In genomic region chr7:1449501-1449900, GRCh38 we compare ENCODE assay signal across 12 cellular contexts. TPM values are rescaled to one million over a fixed set of nuclear protein-coding genes. Genes with fewer than 3 reads are reported as not detected.
DNase-seq lines count a peak whose midpoint lies in the region; ATAC-seq and TF ChIP-seq lines count a peak whose summit lies in the region.
"Had no signal": no experiment of that assay in that cellular context is flagged by ENCODE, and none has a peak within 500 bp of the region (broad histone marks: within the 10 kb centered on the region; RNA-seq: fewer than 3 reads in every experiment).

No MANE protein-coding gene starts in this region.

- intact Hi-C loops in esophagus squamous epithelium (cut with DNase I): no loop called here
- intact Hi-C loops in right lobe of liver (cut with DNase I): no loop called here
- intact Hi-C loops in mammary epithelial cell (cut with micrococcal nuclease): no loop called here

- no peak for TF ChIP-seq POLR2A in esophagus squamous epithelium (IDR thresholded peaks at IDR 0.05)
- no peak for TF ChIP-seq POLR2A in right lobe of liver (IDR thresholded peaks at IDR 0.05)

- no peaks in the 10 kb centered on the region for H3K9me3 ChIP-seq in esophagus squamous epithelium
- H3K9me3 ChIP-seq in right lobe of liver: no peaks in the 10 kb centered on the region
- no peaks in the 10 kb centered on the region for H3K9me3 ChIP-seq in mammary epithelial cell (replicated peaks; ENCODE audit: insufficient read depth, low read length)

- H3K27me3 ChIP-seq in esophagus squamous epithelium (no peaks in the 10 kb centered on the region), right lobe of liver (no peaks in the 10 kb centered on the region), mammary epithelial cell (ENCODE audit: insufficient read depth, low read length) (no peaks in the 10 kb centered on the region)

- in situ Hi-C loops in mammary epithelial cell (cut with MboI; ENCODE audit: low sequenced_read_pairs in 2 of 2): no loop called here

- dilution Hi-C loops in mammary epithelial cell (cut with HindIII; ENCODE audit: low sequenced_read_pairs): no loop called here

- no peak overlapping the region for H3K9ac ChIP-seq in mammary epithelial cell (ENCODE audit: insufficient read depth, low read length)
- H3K9ac ChIP-seq: GM23248 had no signal

- CTCF ChIA-PET in mammary epithelial cell (lab: Charles Lee; ENCODE audit: low non-redundant PET): no interaction called here

- 50 to 90% methylated on average over 2 to 10 of the region's 13 CpGs for WGBS in esophagus squamous epithelium, 2 donors
- 82% methylated on average over 3 of the region's 13 CpGs for WGBS in right lobe of liver (ENCODE audit: insufficient coverage, low coverage, low lambda C conversion rate, missing lambda C conversion rate)
- 65% methylated on average over 13 of the region's 13 CpGs for WGBS in mammary epithelial cell (ENCODE audit: low coverage, missing lambda C conversion rate)

- no peak overlapping the region for H3K4me3 ChIP-seq in esophagus squamous epithelium
- no peak overlapping the region for H3K4me3 ChIP-seq in right lobe of liver
- no peak overlapping the region for H3K4me3 ChIP-seq in mammary epithelial cell (replicated peaks in 1 of 3; ENCODE audit: insufficient read depth in 1 of 3, low read depth in 2 of 3, low read length in 3 of 3)
- H3K4me3 ChIP-seq: GM12878, GM23248 had no signal

- no peak for DNase-seq in esophagus squamous epithelium (lab: John Stamatoyannopoulos, UW)
- DNase-seq in right lobe of liver: no peak
- DNase-seq in OCI-M2 (lab: John Stamatoyannopoulos, UW; ENCODE audit: unreplicated experiment): no peak
- no peak for DNase-seq in mammary epithelial cell
- DNase-seq: C1 segment of cervical spinal cord; CD4-positive, alpha-beta T cell; DMS79; GM23248 had no signal

- BruUV-seq in mammary epithelial cell (replicated peaks; lab: Mats Ljungman, UMichigan): no TSS peak

- H3K4me1 ChIP-seq in esophagus squamous epithelium (peaks cover 40 to 81% (median 70%) of the 10 kb centered on the region in 3 donors), right lobe of liver (peaks cover 0 to 7% (median 0%) of the 10 kb centered on the region in 4 donors), mammary epithelial cell (ENCODE audit: insufficient read depth, low read length) (peaks cover 29% of the 10 kb centered on the region)

- TF ChIP-seq CTCF in esophagus squamous epithelium (IDR thresholded peaks at IDR 0.05): no peak
- no peak for TF ChIP-seq CTCF in right lobe of liver (IDR thresholded peaks at IDR 0.05)
- no peak for TF ChIP-seq CTCF in mammary epithelial cell (conservative IDR thresholded peaks at IDR 0.05 in 1 of 2, IDR thresholded peaks at IDR 0.05 in 1 of 2; ENCODE audit: extremely low read depth in 1 of 2, insufficient read depth in 1 of 2, low read depth in 1 of 2, low read length in 2 of 2)

- H3K36me3 ChIP-seq in esophagus squamous epithelium (peaks cover 0 to 21% (median 0%) of the 10 kb centered on the region in 3 donors), right lobe of liver (no peaks in the 10 kb centered on the region), mammary epithelial cell (ENCODE audit: insufficient read depth, low read length) (peaks cover 9% of the 10 kb centered on the region)

- ATAC-seq in HG03442 (IDR thresholded peaks at IDR 0.05; ENCODE audit: unreplicated experiment) (no peak), right lobe of liver (no peak)
- ATAC-seq: GM12878 had no signal

- no peak overlapping the region for H2AFZ ChIP-seq in mammary epithelial cell (ENCODE audit: low read depth, low read length)
- H2AFZ ChIP-seq: GM23248 had no signal

- H3K27ac ChIP-seq in angular gyrus (ENCODE audit: low read depth, low read length) (peak overlapping the region; percentile 40), esophagus squamous epithelium (peak overlapping the region; percentile 6 to 74 (median 61)), temporal lobe (ENCODE audit: low read depth, low read length) (peak overlapping the region; percentile 45), right lobe of liver (no peak overlapping the region), mammary epithelial cell (ENCODE audit: insufficient read depth, low read depth, low read length) (no peak overlapping the region)
- H3K27ac ChIP-seq: GM23248 had no signal

- H4K20me1 ChIP-seq in mammary epithelial cell (ENCODE audit: insufficient read depth, low read length): no peaks in the 10 kb centered on the region

- no peak overlapping the region for H3K4me2 ChIP-seq in mammary epithelial cell (ENCODE audit: insufficient read depth, low read depth, low read length)

- H3K79me2 ChIP-seq in mammary epithelial cell (ENCODE audit: insufficient read depth, low read length): peaks cover 50% of the 10 kb centered on the region

RNA-seq across cellular contexts. Expression of gene MICALL2, which starts 9.8 kb away (rescaled TPM):
- 10 to 100 TPM; 14.1 to 17.5 (median 16.5) TPM for total RNA-seq in esophagus squamous epithelium
- total RNA-seq in temporal lobe: 4.7 TPM
- total RNA-seq in right lobe of liver: 10 to 100 TPM in 5 of 6 experiments, 1 to 10 TPM in 1; 8.2 to 23.8 (median 13.6) TPM
- 10 to 100 TPM; 41.7 to 69.8 TPM for total RNA-seq in mammary epithelial cell
- 28.8 TPM for polyA plus RNA-seq in mammary epithelial cell
- polyA minus RNA-seq in mammary epithelial cell: 44.0 TPM

RNA-seq across cellular contexts. Expression of gene INTS1, which starts 54.7 kb away (rescaled TPM):
- total RNA-seq in esophagus squamous epithelium (10 to 100 TPM; 27.8 to 45.3 (median 36.6) TPM), temporal lobe (32.2 TPM), right lobe of liver (10 to 100 TPM; 30.1 to 49.6 (median 41.2) TPM), mammary epithelial cell (10 to 100 TPM; 51.3 to 81.1 TPM)
- 31.7 TPM for polyA plus RNA-seq in mammary epithelial cell
- polyA minus RNA-seq in mammary epithelial cell: 62.4 TPM

Comparison
In these comparisons a context has a peak if more than half of its experiments do, and no peak if none do; other contexts are left out.
1. H3K27ac ChIP-seq: peak in angular gyrus (single experiment), esophagus squamous epithelium (4 of 4) and temporal lobe (single experiment); none in right lobe of liver (0 of 3) and mammary epithelial cell (single experiment).